ENCODE assay signal across 24 cellular contexts in genomic region chr2:26482211-26483026, GRCh38. TPM values are rescaled to one million over a fixed set of nuclear protein-coding genes. Genes with fewer than 3 reads are reported as not detected.
"Had no signal": no experiment of that assay in that cellular context is flagged by ENCODE, and none has a peak within 500 bp of the region (broad histone marks: within the 10 kb centered on the region; RNA-seq: fewer than 3 reads in every experiment).

No MANE protein-coding gene starts in this region.

- H3K36me3 ChIP-seq: colonic mucosa, esophagus muscularis mucosa, tibial nerve had no signal

- H3K9me3 Mint-ChIP-seq: activated CD4-positive, alpha-beta T cell treated with anti-CD3 and anti-CD28 coated beads, Interleukin-2, amount 10 ng/mL, durations not matched to agents 24 days and 14 days; memory B cell; naive thymus-derived CD8-positive, alpha-beta T cell had no signal

- H3K4me3 Mint-ChIP-seq: activated CD4-positive, alpha-beta T cell treated with anti-CD3 and anti-CD28 coated beads, Interleukin-2, amount 10 ng/mL, durations not matched to agents 24 days and 14 days; activated CD8-positive, alpha-beta T cell treated with anti-CD3 and anti-CD28 coated beads, Interleukin-2, amount 10 ng/mL, durations not matched to agents 7 days and 5 days; activated naive CD8-positive, alpha-beta T cell; memory B cell; naive thymus-derived CD8-positive, alpha-beta T cell; T-helper 17 cell had no signal

- ATAC-seq: activated CD8-positive, alpha-beta T cell treated with anti-CD3 and anti-CD28 coated beads, Interleukin-2, amount 10 ng/mL, durations not matched to agents 7 days and 5 days; left ventricle myocardium superior; naive thymus-derived CD8-positive, alpha-beta T cell; right cardiac atrium; T-helper 17 cell had no signal

- H3K36me3 Mint-ChIP-seq: activated naive CD8-positive, alpha-beta T cell; memory B cell; naive thymus-derived CD8-positive, alpha-beta T cell had no signal

- FAIRE-seq: keratinocyte had no signal

- H3K27ac Mint-ChIP-seq: activated CD4-positive, alpha-beta T cell treated with anti-CD3 and anti-CD28 coated beads, Interleukin-2, amount 10 ng/mL, durations not matched to agents 24 days and 14 days; activated CD8-positive, alpha-beta T cell treated with anti-CD3 and anti-CD28 coated beads, Interleukin-2, amount 10 ng/mL, durations not matched to agents 7 days and 5 days; activated naive CD8-positive, alpha-beta T cell; memory B cell; progenitor cell of endocrine pancreas; T-helper 17 cell had no signal

- H3K27ac ChIP-seq: colonic mucosa, esophagus muscularis mucosa, skin epidermis, tibial nerve had no signal

- H3K4me1 ChIP-seq: colonic mucosa had no signal

- H3K9me3 ChIP-seq: colonic mucosa, esophagus muscularis mucosa, tibial nerve had no signal

- H3K27me3 ChIP-seq: colonic mucosa, tibial nerve had no signal

- H3K4me3 ChIP-seq: colonic mucosa, esophagus muscularis mucosa, skin epidermis, tibial nerve had no signal

- DNase-seq: activated CD4-positive, alpha-beta T cell treated with anti-CD3 and anti-CD28 coated beads, Interleukin-2, amount 10 ng/mL, durations not matched to agents 24 days and 14 days; activated CD4-positive, CD25-positive, alpha-beta regulatory T cell; activated CD8-positive, alpha-beta memory T cell treated with anti-CD3 and anti-CD28 coated beads, Interleukin-2, amount 50 U/mL, for 4 hours; activated CD8-positive, alpha-beta T cell treated with anti-CD3 and anti-CD28 coated beads, Interleukin-2, amount 10 ng/mL, durations not matched to agents 7 days and 5 days; activated effector memory CD4-positive, alpha-beta T cell treated with anti-CD3 and anti-CD28 coated beads, Interleukin-2, amount 50 U/mL, for 16 hours; activated T-cell treated with anti-CD3 and anti-CD28 coated beads, Interleukin-2, amount 50 U/mL, for 48 hours; colonic mucosa; hippocampal formation; left ventricle myocardium superior; naive thymus-derived CD8-positive, alpha-beta T cell; occipital lobe; right cardiac atrium; stimulated activated CD4-positive, alpha-beta T cell treated with anti-CD3 and anti-CD28 coated beads, Interleukin-4, amount 100 ng/mL, for 24 hours; stimulated activated naive CD4-positive, alpha-beta T cell; substantia nigra; T-helper 17 cell had no signal

- H3K27me3 Mint-ChIP-seq: activated CD4-positive, alpha-beta T cell treated with anti-CD3 and anti-CD28 coated beads, Interleukin-2, amount 10 ng/mL, durations not matched to agents 24 days and 14 days; activated naive CD8-positive, alpha-beta T cell had no signal

RNA-seq across cellular contexts. Expression of gene OTOF, which starts 4.5 kb away (rescaled TPM):
- total RNA-seq: colonic mucosa, left ventricle myocardium superior had no signal
- polyA plus RNA-seq: aorta, keratinocyte had no signal
